10 cellular contexts compared by ENCODE assay signal in genomic region chr2:234292955-234293228, GRCh38.
DNase-seq lines count a peak whose midpoint lies in the region; ATAC-seq and TF ChIP-seq lines count a peak whose summit lies in the region.
"Had no signal": no experiment of that assay in that cellular context is flagged by ENCODE, and none has a peak within 500 bp of the region (broad histone marks: within the 10 kb centered on the region; RNA-seq: fewer than 3 reads in every experiment).

No MANE protein-coding gene starts in this region.

- in situ Hi-C loops in transverse colon (cut with MboI; ENCODE audit: low pct_ligation_motif_present in 1 of 4, low pct_unique_long_range_greater_than_20kb in 1 of 4, low sequenced_read_pairs in 3 of 4) = loop anchor here in 2 of 4 donors (25.0 kb wide), 2 partner anchors 194 to 306 kb away; partner anchors contain the start of gene ARL4C (in 1 of the 2)

- H3K36me3 Mint-ChIP-seq in activated naive CD4-positive, alpha-beta T cell treated with anti-CD3 and anti-CD28 coated beads for 36 hours (ENCODE audit: low read depth) = no peaks in the 10 kb centered on the region
- no peaks in the 10 kb centered on the region for H3K36me3 Mint-ChIP-seq in activated T-helper 17 cell treated with anti-CD3 and anti-CD28 coated beads, Interleukin-2, amount 50 U/mL, for 72 hours (ENCODE audit: low read depth)
- no peaks in the 10 kb centered on the region for H3K36me3 Mint-ChIP-seq in WTC11

- H3K27me3 Mint-ChIP-seq in activated naive CD4-positive, alpha-beta T cell treated with anti-CD3 and anti-CD28 coated beads for 36 hours (ENCODE audit: low read depth) = no peaks in the 10 kb centered on the region
- no peaks in the 10 kb centered on the region for H3K27me3 Mint-ChIP-seq in activated T-helper 17 cell treated with anti-CD3 and anti-CD28 coated beads, Interleukin-2, amount 50 U/mL, for 72 hours
- no peaks in the 10 kb centered on the region for H3K27me3 Mint-ChIP-seq in WTC11 (ENCODE audit: low read depth)

- no peaks in the 10 kb centered on the region for H3K27me3 ChIP-seq in transverse colon
- H3K27me3 ChIP-seq: tibial artery had no signal

- ATAC-seq in activated T-helper 17 cell treated with anti-CD3 and anti-CD28 coated beads, Interleukin-2, amount 50 U/mL, for 72 hours (replicated peaks) = no peak
- ATAC-seq in WTC11 (no peak), GM18870 (IDR thresholded peaks at IDR 0.05; ENCODE audit: unreplicated experiment) (no peak)

- H3K4me1 ChIP-seq in transverse colon = peaks cover 4 to 42% (median 20%) of the 10 kb centered on the region in 4 donors
- H3K4me1 ChIP-seq: tibial artery had no signal

- H3K9me3 ChIP-seq in transverse colon = no peaks in the 10 kb centered on the region
- H3K9me3 ChIP-seq: tibial artery had no signal

- peak overlapping the region; percentile 51 to 74 (median 66) for H3K27ac ChIP-seq in transverse colon
- H3K27ac ChIP-seq: tibial artery had no signal

- TF ChIP-seq POLR2A in transverse colon (IDR thresholded peaks at IDR 0.05) = no peak

- DNase-seq in activated naive CD4-positive, alpha-beta T cell treated with anti-CD3 and anti-CD28 coated beads for 36 hours = no peak
- no peak for DNase-seq in activated naive CD4-positive, alpha-beta T cell (lab: John Stamatoyannopoulos, UW)
- DNase-seq in Jurkat, Clone E6-1 (ENCODE audit: low read depth, low spot score) = no peak
- DNase-seq in transverse colon = no peak
- DNase-seq in stimulated activated CD4-positive, alpha-beta T cell treated with anti-CD3 and anti-CD28 coated beads, Interleukin-4, amount 100 ng/mL, for 4 hours = no peak
- DNase-seq in WTC11 (ENCODE audit: low spot score) = no peak
- DNase-seq: NCI-H69, tibial artery had no signal

- no peak for TF ChIP-seq EP300 in transverse colon (IDR thresholded peaks at IDR 0.05; ENCODE audit: low read depth)

- H3K9me3 Mint-ChIP-seq in activated naive CD4-positive, alpha-beta T cell treated with anti-CD3 and anti-CD28 coated beads for 36 hours = no peaks in the 10 kb centered on the region
- H3K9me3 Mint-ChIP-seq in activated T-helper 17 cell treated with anti-CD3 and anti-CD28 coated beads, Interleukin-2, amount 50 U/mL, for 72 hours = no peaks in the 10 kb centered on the region
- 0 out of 2 replicates have a peak, but pooled peaks cover 6% of the 10 kb centered on the region for H3K9me3 Mint-ChIP-seq in WTC11

- CTCF ChIA-PET in activated naive CD4-positive, alpha-beta T cell treated with anti-CD3 and anti-CD28 coated beads for 36 hours (lab: Charles Lee) = interaction anchor here (0.6 to 3.7 kb wide), 10 partner anchors 15 to 269 kb away, joined by 3 to 12 read pairs (median 4); partner anchors contain the start of gene ARL4C
- CTCF ChIA-PET in WTC11 (lab: Charles Lee) = interaction anchor here (1.0 to 1.5 kb wide), 2 partner anchors 12 to 205 kb away, joined by 3 to 8 read pairs; no protein-coding TSS in a partner anchor

- H3K4me1 Mint-ChIP-seq in activated naive CD4-positive, alpha-beta T cell treated with anti-CD3 and anti-CD28 coated beads for 36 hours (ENCODE audit: low read depth) = peaks cover 85% of the 10 kb centered on the region
- peaks cover 57% of the 10 kb centered on the region for H3K4me1 Mint-ChIP-seq in activated T-helper 17 cell treated with anti-CD3 and anti-CD28 coated beads, Interleukin-2, amount 50 U/mL, for 72 hours
- peaks cover 13% of the 10 kb centered on the region for H3K4me1 Mint-ChIP-seq in WTC11

- POLR2A ChIA-PET in WTC11 (lab: Charles Lee) = no interaction called here

- intact Hi-C loops in activated naive CD4-positive, alpha-beta T cell treated with anti-CD3 and anti-CD28 coated beads for 36 hours (cut with micrococcal nuclease) = loop anchor here (1.0 to 10.0 kb wide), 14 partner anchors 15 to 1208 kb away; partner anchors contain the start of gene HJURP
- intact Hi-C loops in transverse colon (cut with DNase I; ENCODE audit: low total_unique reads) = loop anchor here (5.0 kb wide), 1 partner anchor 204 kb away; the partner anchor contains the start of gene ARL4C

- no peak for TF ChIP-seq CTCF in transverse colon (IDR thresholded peaks at IDR 0.05)
- no peak for TF ChIP-seq CTCF in WTC11 (IDR thresholded peaks at IDR 0.05)

- H3K27ac Mint-ChIP-seq in activated naive CD4-positive, alpha-beta T cell treated with anti-CD3 and anti-CD28 coated beads for 36 hours = peak overlapping the region; percentile 96
- peak overlapping the region; percentile 96 for H3K27ac Mint-ChIP-seq in activated T-helper 17 cell treated with anti-CD3 and anti-CD28 coated beads, Interleukin-2, amount 50 U/mL, for 72 hours
- no peak overlapping the region for H3K27ac Mint-ChIP-seq in WTC11

- H3K36me3 ChIP-seq in transverse colon = no peaks in the 10 kb centered on the region
- H3K36me3 ChIP-seq: tibial artery had no signal

- H3K4me3 ChIP-seq in Jurkat, Clone E6-1 (ENCODE audit: low read length) = peak overlapping the region; percentile 41
- H3K4me3 ChIP-seq in transverse colon = no peak overlapping the region
- H3K4me3 ChIP-seq: tibial artery had no signal

- H3K4me3 Mint-ChIP-seq in activated naive CD4-positive, alpha-beta T cell treated with anti-CD3 and anti-CD28 coated beads for 36 hours = peak overlapping the region; percentile 46
- H3K4me3 Mint-ChIP-seq in activated T-helper 17 cell treated with anti-CD3 and anti-CD28 coated beads, Interleukin-2, amount 50 U/mL, for 72 hours = peak overlapping the region; percentile 78
- no peak overlapping the region for H3K4me3 Mint-ChIP-seq in WTC11

TF ChIP-seq in WTC11, 78 proteins besides CTCF, POLR2A, EP300 and RAD21:
- TF ChIP-seq ZBTB43 (CRISPR knock-in tag; IDR thresholded peaks at IDR 0.05) (no peak), EMX1 (CRISPR knock-in tag; IDR thresholded peaks at IDR 0.05) (no peak), ZNF232 (CRISPR knock-in tag; IDR thresholded peaks at IDR 0.05) (no peak), HMGXB4 (CRISPR knock-in tag; IDR thresholded peaks at IDR 0.05) (no peak), ESRRA (CRISPR knock-in tag; IDR thresholded peaks at IDR 0.05; ENCODE audit: borderline replicate concordance) (no peak), NR1H2 (CRISPR knock-in tag; IDR thresholded peaks at IDR 0.05) (no peak), JUN (CRISPR knock-in tag; IDR thresholded peaks at IDR 0.05) (no peak), OVOL2 (CRISPR knock-in tag; IDR thresholded peaks at IDR 0.05; ENCODE audit: borderline replicate concordance) (no peak), TEAD1 (CRISPR knock-in tag; IDR thresholded peaks at IDR 0.05) (no peak)
- TF ChIP-seq, protein P1, sequence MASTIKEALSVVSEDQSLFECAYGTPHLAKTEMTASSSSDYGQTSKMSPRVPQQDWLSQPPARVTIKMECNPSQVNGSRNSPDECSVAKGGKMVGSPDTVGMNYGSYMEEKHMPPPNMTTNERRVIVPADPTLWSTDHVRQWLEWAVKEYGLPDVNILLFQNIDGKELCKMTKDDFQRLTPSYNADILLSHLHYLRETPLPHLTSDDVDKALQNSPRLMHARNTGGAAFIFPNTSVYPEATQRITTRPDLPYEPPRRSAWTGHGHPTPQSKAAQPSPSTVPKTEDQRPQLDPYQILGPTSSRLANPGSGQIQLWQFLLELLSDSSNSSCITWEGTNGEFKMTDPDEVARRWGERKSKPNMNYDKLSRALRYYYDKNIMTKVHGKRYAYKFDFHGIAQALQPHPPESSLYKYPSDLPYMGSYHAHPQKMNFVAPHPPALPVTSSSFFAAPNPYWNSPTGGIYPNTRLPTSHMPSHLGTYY (CRISPR knock-in tag; IDR thresholded peaks at IDR 0.05) = no peak
